18 cellular contexts compared by ENCODE assay signal in the genomic region with DNA sequence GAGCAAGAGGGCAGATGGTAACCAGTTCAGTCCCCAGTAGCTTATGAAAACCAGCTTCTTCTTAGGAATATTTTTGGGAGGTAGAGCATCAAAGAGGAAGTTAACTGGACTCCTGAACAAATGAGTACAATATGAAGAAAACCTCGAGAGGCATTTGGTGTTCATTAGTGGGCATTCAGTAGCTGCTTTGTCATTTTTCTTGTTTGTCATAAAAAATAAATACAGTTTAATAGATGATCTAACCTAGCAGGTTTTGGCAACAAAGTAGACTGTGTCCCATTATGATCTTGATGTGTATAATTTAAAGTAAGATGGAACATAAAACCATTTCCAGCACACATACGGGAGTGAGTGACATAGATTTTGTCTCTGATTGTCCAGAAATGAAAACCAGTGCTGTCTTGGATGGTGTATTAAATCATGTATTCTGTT.
"Had no signal": no experiment of that assay in that cellular context is flagged by ENCODE, and none has a peak within 500 bp of the region (broad histone marks: within the 10 kb centered on the region; RNA-seq: fewer than 3 reads in every experiment).

No MANE protein-coding gene starts in this region.

- H3K4me3 ChIP-seq: heart left ventricle, left lung, ovary, suprapubic skin, upper lobe of right lung had no signal

- H3K9me3 ChIP-seq: ovary, suprapubic skin, upper lobe of right lung had no signal

- H3K27ac Mint-ChIP-seq: activated B cell treated with CpG ODN at 0.5 μM for 24 hours; activated CD4-positive, alpha-beta T cell treated with anti-CD3 and anti-CD28 coated beads, Interleukin-2, amount 10 ng/mL, durations not matched to agents 7 days and 5 days; activated naive CD4-positive, alpha-beta T cell treated with anti-CD3 and anti-CD28 coated beads, Interleukin-2, amount 50 U/mL, for 24 hours; brain; dendritic cell treated with granulocyte-macrophage colony-stimulating factor and Interleukin-4, amounts not matched to agents 40 ng/mL and 50 ng/mL, for 4 days; effector memory CD8-positive, alpha-beta T cell had no signal

- H3K36me3 ChIP-seq: heart left ventricle, left lung, ovary, suprapubic skin, upper lobe of right lung had no signal

- H3K9me3 Mint-ChIP-seq: activated CD4-positive, alpha-beta T cell treated with anti-CD3 and anti-CD28 coated beads, Interleukin-2, amount 10 ng/mL, durations not matched to agents 7 days and 5 days; activated naive CD4-positive, alpha-beta T cell treated with anti-CD3 and anti-CD28 coated beads, Interleukin-2, amount 50 U/mL, for 24 hours; dendritic cell treated with granulocyte-macrophage colony-stimulating factor and Interleukin-4, amounts not matched to agents 40 ng/mL and 50 ng/mL, for 4 days had no signal

- H3K36me3 Mint-ChIP-seq: activated naive CD4-positive, alpha-beta T cell treated with anti-CD3 and anti-CD28 coated beads, Interleukin-2, amount 50 U/mL, for 24 hours; brain had no signal

- H3K27me3 Mint-ChIP-seq: activated B cell treated with CpG ODN at 0.5 μM for 24 hours; activated CD4-positive, alpha-beta T cell treated with anti-CD3 and anti-CD28 coated beads, Interleukin-2, amount 10 ng/mL, durations not matched to agents 7 days and 5 days; activated naive CD4-positive, alpha-beta T cell treated with anti-CD3 and anti-CD28 coated beads, Interleukin-2, amount 50 U/mL, for 24 hours; dendritic cell treated with granulocyte-macrophage colony-stimulating factor and Interleukin-4, amounts not matched to agents 40 ng/mL and 50 ng/mL, for 4 days; effector memory CD8-positive, alpha-beta T cell had no signal

- H3K4me1 Mint-ChIP-seq: activated B cell treated with CpG ODN at 0.5 μM for 24 hours; activated CD4-positive, alpha-beta T cell treated with anti-CD3 and anti-CD28 coated beads, Interleukin-2, amount 10 ng/mL, durations not matched to agents 7 days and 5 days; activated naive CD4-positive, alpha-beta T cell treated with anti-CD3 and anti-CD28 coated beads, Interleukin-2, amount 50 U/mL, for 24 hours; brain had no signal

- DNase-seq: activated B cell treated with CpG ODN at 0.5 μM for 24 hours; activated CD4-positive, alpha-beta T cell treated with anti-CD3 and anti-CD28 coated beads, Interleukin-2, amount 10 ng/mL, durations not matched to agents 7 days and 5 days; activated T-cell treated with anti-CD3 and anti-CD28 coated beads, Interleukin-2, amount 50 U/mL, for 1 hour; effector memory CD8-positive, alpha-beta T cell; heart left ventricle; left lung; ovary; stimulated activated CD4-positive, alpha-beta T cell treated with anti-CD3 and anti-CD28 coated beads, Interleukin-2, amount 100 ng/mL, for 48 hours; stimulated activated naive CD4-positive, alpha-beta T cell treated with Interleukin-2 at 50 U/mL for 16 hours; T-helper 2 cell; upper lobe of right lung had no signal

- FAIRE-seq: keratinocyte, TTC549 had no signal

- H3K4me1 ChIP-seq: foreskin keratinocyte, heart left ventricle, left lung, suprapubic skin, upper lobe of right lung had no signal

- H3K27me3 ChIP-seq: foreskin keratinocyte, heart left ventricle, left lung, ovary, suprapubic skin, upper lobe of right lung had no signal

- H3K4me3 Mint-ChIP-seq: activated B cell treated with CpG ODN at 0.5 μM for 24 hours; activated CD4-positive, alpha-beta T cell treated with anti-CD3 and anti-CD28 coated beads, Interleukin-2, amount 10 ng/mL, durations not matched to agents 7 days and 5 days; activated naive CD4-positive, alpha-beta T cell treated with anti-CD3 and anti-CD28 coated beads, Interleukin-2, amount 50 U/mL, for 24 hours; brain; dendritic cell treated with granulocyte-macrophage colony-stimulating factor and Interleukin-4, amounts not matched to agents 40 ng/mL and 50 ng/mL, for 4 days; effector memory CD8-positive, alpha-beta T cell had no signal

- H3K27ac ChIP-seq: foreskin keratinocyte, heart left ventricle, left lung, ovary, suprapubic skin, upper lobe of right lung had no signal
